1 cellular context compared by ENCODE assay signal in genomic region chr6:47306887-47307286, GRCh38.
TF ChIP-seq lines count a peak whose summit lies in the region.

No MANE protein-coding gene starts in this region.

TF ChIP-seq in WTC11, 78 proteins besides CTCF, POLR2A, EP300 and RAD21 (continued from another document):
- no peak for TF ChIP-seq ZNF532 (CRISPR knock-in tag; IDR thresholded peaks at IDR 0.05; ENCODE audit: borderline replicate concordance)
- TF ChIP-seq MXD4 (CRISPR knock-in tag; IDR thresholded peaks at IDR 0.05; ENCODE audit: borderline replicate concordance), result no peak
- no peak for TF ChIP-seq FOXJ3 (CRISPR knock-in tag; IDR thresholded peaks at IDR 0.05; ENCODE audit: borderline replicate concordance)
- no peak for TF ChIP-seq EMX1 (CRISPR knock-in tag; IDR thresholded peaks at IDR 0.05)
- TF ChIP-seq ZNF281 (CRISPR knock-in tag; IDR thresholded peaks at IDR 0.05), result no peak
- no peak for TF ChIP-seq ATF3 (CRISPR knock-in tag; conservative IDR thresholded peaks at IDR 0.05)
- no peak for TF ChIP-seq ZNF512 (CRISPR knock-in tag; IDR thresholded peaks at IDR 0.05; ENCODE audit: borderline replicate concordance)
- TF ChIP-seq NFYB (CRISPR knock-in tag; conservative IDR thresholded peaks at IDR 0.05; ENCODE audit: low read depth), result no peak
- TF ChIP-seq USF1 (CRISPR knock-in tag; IDR thresholded peaks at IDR 0.05), result no peak
- no peak for TF ChIP-seq IRF1 (CRISPR knock-in tag; IDR thresholded peaks at IDR 0.05)
- no peak for TF ChIP-seq TEAD4 (CRISPR knock-in tag; IDR thresholded peaks at IDR 0.05)
- no peak for TF ChIP-seq ZNF671 (CRISPR knock-in tag; IDR thresholded peaks at IDR 0.05)
- TF ChIP-seq NR3C1 (CRISPR knock-in tag; conservative IDR thresholded peaks at IDR 0.05; ENCODE audit: low read depth), result no peak
- TF ChIP-seq JAZF1 (CRISPR knock-in tag; IDR thresholded peaks at IDR 0.05), result no peak
- no peak for TF ChIP-seq GTF2I (CRISPR knock-in tag; conservative IDR thresholded peaks at IDR 0.05)
- no peak for TF ChIP-seq E2F5 (CRISPR knock-in tag; IDR thresholded peaks at IDR 0.05)
- TF ChIP-seq FOXP4 (CRISPR knock-in tag; IDR thresholded peaks at IDR 0.05), result no peak
